ENCODE assay signal across 8 cellular contexts in genomic region chr15:75100679-75101078, GRCh38.
"Had no signal": no experiment of that assay in that cellular context is flagged by ENCODE, and none has a peak within 500 bp of the region (broad histone marks: within the 10 kb centered on the region; RNA-seq: fewer than 3 reads in every experiment).

No MANE protein-coding gene starts in this region.

- H3K4me3 ChIP-seq: GM12878 had no signal

- FAIRE-seq: G401.6, GM12891, GM12892, GM18507, GM19239 had no signal

- ATAC-seq: GM12878 had no signal

- DNase-seq: GDM1, GF-D8 had no signal
